6 cellular contexts compared by ENCODE assay signal in the genomic region with DNA sequence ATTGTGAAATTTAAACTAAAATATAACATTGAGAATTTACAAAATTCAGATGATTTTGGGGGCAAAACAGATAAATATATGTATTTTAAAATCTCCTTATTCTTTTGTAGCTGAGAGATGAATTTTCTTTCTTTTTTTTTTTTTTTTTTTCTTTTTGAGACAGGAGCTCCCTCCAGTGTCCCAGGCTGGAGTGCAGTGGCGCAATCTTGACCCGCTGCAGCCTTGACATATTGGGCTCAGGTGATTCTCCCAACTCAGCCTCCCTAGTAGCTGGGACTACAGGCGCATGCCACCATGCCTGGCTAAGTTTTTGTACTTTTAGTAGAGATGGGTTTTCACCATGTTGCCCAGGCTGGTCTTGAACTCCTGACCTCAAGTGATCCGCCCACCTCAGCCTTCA. TPM values are rescaled to one million over a fixed set of nuclear protein-coding genes. Genes with fewer than 3 reads are reported as not detected.
"Had no signal": no experiment of that assay in that cellular context is flagged by ENCODE, and none has a peak within 500 bp of the region (broad histone marks: within the 10 kb centered on the region; RNA-seq: fewer than 3 reads in every experiment).

No MANE protein-coding gene starts in this region.

RNA-seq across cellular contexts. Expression of a gene that starts 14.1 kb away (rescaled TPM):
- total RNA-seq: activated CD4-positive, alpha-beta T cell treated with anti-CD3 and anti-CD28 coated beads, Interleukin-2, amount 10 ng/mL, durations not matched to agents 7 days and 5 days; activated naive CD4-positive, alpha-beta T cell treated with anti-CD3 and anti-CD28 coated beads, Interleukin-2, amount 50 U/mL, for 72 hours; activated T-cell treated with anti-CD3 and anti-CD28 coated beads, Interleukin-2, amount 50 U/mL, for 4 hours; ascending aorta; MCF 10A; Peyer's patch had no signal
